ENCODE assay signal across 17 cellular contexts in genomic region chr17:77534137-77534536, GRCh38.
DNase-seq lines count a peak whose midpoint lies in the region; ATAC-seq, FAIRE-seq and TF ChIP-seq lines count a peak whose summit lies in the region.
"Had no signal": no experiment of that assay in that cellular context is flagged by ENCODE, and none has a peak within 500 bp of the region (broad histone marks: within the 10 kb centered on the region; RNA-seq: fewer than 3 reads in every experiment).

No MANE protein-coding gene starts in this region.

- no peak overlapping the region for H2AFZ ChIP-seq in H1 (ENCODE audit: low read length)
- no peak overlapping the region for H2AFZ ChIP-seq in neuronal stem cell (ENCODE audit: low read length)
- H2AFZ ChIP-seq: GM23248 had no signal

- CTCF ChIA-PET in HEK293 (lab: Yijun Ruan, JAX) (no interaction called here), H1 (lab: Charles Lee; ENCODE audit: partially characterized antibody) (no interaction called here)

- no peak overlapping the region for H2BK120ac ChIP-seq in H1 (replicated peaks; ENCODE audit: low read depth, low read length)
- no peak overlapping the region for H2BK120ac ChIP-seq in neuronal stem cell (ENCODE audit: low read depth, low read length)

- H2BK20ac ChIP-seq in H1 (ENCODE audit: low read length), result no peak overlapping the region

- peak; percentile 6 for DNase-seq in Right ventricle myocardium inferior (ENCODE audit: missing footprints)
- no peak for DNase-seq in right atrium auricular region (ENCODE audit: low spot score)
- no peak for DNase-seq in H1 (ENCODE audit: low read depth in 1 of 2, low spot score in 2 of 2)
- DNase-seq in neuronal stem cell (ENCODE audit: low spot score), result no peak
- DNase-seq in activated naive CD4-positive, alpha-beta T cell (lab: John Stamatoyannopoulos, UW), result no peak
- no peak for DNase-seq in H7
- DNase-seq: 8988T; CD4-positive, alpha-beta memory T cell; DMS153; DMS79; GDM1; GM23248 had no signal

- no peak for TF ChIP-seq POLR2A in H1 (IDR thresholded peaks at IDR 0.05; ENCODE audit: control extremely low read depth in 1 of 2, low read depth in 2 of 2, low read length in 2 of 2)

- H3K36me3 ChIP-seq in right atrium auricular region (no peaks in the 10 kb centered on the region), HEK293 (ENCODE audit: control insufficient read depth in 2 of 2, insufficient read depth in 1 of 2, low read length in 2 of 2) (no peaks in the 10 kb centered on the region), H1 (ENCODE audit: control insufficient read depth in 2 of 4, insufficient read depth in 4 of 4, low read length in 3 of 4) (no peaks in the 10 kb centered on the region), neuronal stem cell (replicated peaks in 1 of 2; ENCODE audit: control insufficient read depth in 2 of 2, insufficient read depth in 2 of 2, low read length in 2 of 2) (no peaks in the 10 kb centered on the region), H7 (replicated peaks; ENCODE audit: control insufficient read depth, insufficient read depth, low read length) (no peaks in the 10 kb centered on the region)
- H3K36me3 ChIP-seq: BLaER1 had no signal

- TF ChIP-seq EP300 in H1 (IDR thresholded peaks at IDR 0.05; ENCODE audit: borderline replicate concordance in 1 of 2, low read depth in 2 of 2, low read length in 2 of 2), result no peak

- no peaks in the 10 kb centered on the region for H4K20me1 ChIP-seq in H1 (replicated peaks in 1 of 2; ENCODE audit: control insufficient read depth in 1 of 2, insufficient read depth in 2 of 2, low read length in 2 of 2)
- H4K20me1 ChIP-seq: BLaER1 had no signal

- H3K27ac ChIP-seq in right atrium auricular region (no peak overlapping the region), HEK293 (ENCODE audit: extremely low read depth, low read depth, low read length) (no peak overlapping the region), H1 (ENCODE audit: low read depth, low read length) (no peak overlapping the region), neuronal stem cell (replicated peaks; ENCODE audit: low read length) (no peak overlapping the region)
- H3K27ac ChIP-seq: BLaER1, GM23248 had no signal

- H3K9ac ChIP-seq in H1 (replicated peaks in 1 of 4; ENCODE audit: extremely low read depth in 1 of 4, low read depth in 3 of 4, low read length in 3 of 4) (no peak overlapping the region), neuronal stem cell (ENCODE audit: low read depth, low read length, poor library complexity) (no peak overlapping the region)
- H3K9ac ChIP-seq: BLaER1, GM23248 had no signal

- H3K14ac ChIP-seq in H1 (ENCODE audit: insufficient read length), result no peak overlapping the region
- H3K14ac ChIP-seq in neuronal stem cell (ENCODE audit: low read length), result no peak overlapping the region

- intact Hi-C loops in Right ventricle myocardium inferior (cut with DNase I), result no loop called here

- H4K5ac ChIP-seq in H1 (ENCODE audit: insufficient read length, low read depth, low read length), result no peak overlapping the region

- H3K79me1 ChIP-seq in H1 (ENCODE audit: low read depth, low read length), result no peaks in the 10 kb centered on the region; the same call in 1 of the 2 replicates
- H3K79me1 ChIP-seq in neuronal stem cell (ENCODE audit: low read depth, low read length), result no peaks in the 10 kb centered on the region

- H3K18ac ChIP-seq in H1 (ENCODE audit: extremely low read depth, low read length) (no peak overlapping the region), neuronal stem cell (ENCODE audit: low read length) (no peak overlapping the region)

- H3K4ac ChIP-seq in H1 (replicated peaks; ENCODE audit: insufficient read length, low read depth, low read length) (no peak overlapping the region), neuronal stem cell (ENCODE audit: low read length) (no peak overlapping the region)

- H2AK5ac ChIP-seq in H1 (ENCODE audit: low read depth, low read length), result no peak overlapping the region
- no peak overlapping the region for H2AK5ac ChIP-seq in neuronal stem cell (ENCODE audit: low read depth, low read length)

- no peak for TF ChIP-seq RAD21 in H1 (IDR thresholded peaks at IDR 0.05 in 1 of 2, conservative IDR thresholded peaks at IDR 0.05 in 1 of 2; ENCODE audit: low read depth in 2 of 2, low read length in 2 of 2)

- H3K56ac ChIP-seq in H1 (replicated peaks; ENCODE audit: insufficient read length, low read depth, low read length), result no peak overlapping the region

- peaks cover 1% of the 10 kb centered on the region; the same call in 1 of the 2 replicates for H3K23me2 ChIP-seq in H1 (ENCODE audit: low read depth, low read length)

- no peaks in the 10 kb centered on the region for H3K27me3 ChIP-seq in right atrium auricular region
- peaks cover 0 to 7% (median 6%) of the 10 kb centered on the region in 4 experiments; a peak in 5 of 7 replicates for H3K27me3 ChIP-seq in H1 (replicated peaks in 1 of 4; ENCODE audit: control insufficient read depth in 3 of 4, extremely low read depth in 1 of 4, insufficient read depth in 3 of 4, low read length in 3 of 4)
- peaks cover 0 to 29% (median 5%) of the 10 kb centered on the region in 3 experiments for H3K27me3 ChIP-seq in neuronal stem cell (ENCODE audit: control insufficient read depth in 3 of 3, insufficient read depth in 3 of 3, low read depth in 1 of 3, low read length in 3 of 3)
- peaks cover 7% of the 10 kb centered on the region for H3K27me3 ChIP-seq in H7 (ENCODE audit: control insufficient read depth, insufficient read depth, low read length)

- H3K4me2 ChIP-seq in H1 (ENCODE audit: insufficient read depth in 1 of 2, low read depth in 2 of 2, low read length in 2 of 2) (no peak overlapping the region), neuronal stem cell (ENCODE audit: insufficient read depth, low read length, poor library complexity, severe bottlenecking) (no peak overlapping the region)
- H3K4me2 ChIP-seq: BLaER1 had no signal

- H4K91ac ChIP-seq in H1 (replicated peaks; ENCODE audit: insufficient read length, low read length), result no peak overlapping the region
- H4K91ac ChIP-seq in neuronal stem cell (ENCODE audit: low read depth, low read length, poor library complexity), result no peak overlapping the region

- H3K79me2 ChIP-seq in H1 (ENCODE audit: control insufficient read depth in 1 of 2, insufficient read depth in 2 of 2, low read length in 2 of 2), result no peaks in the 10 kb centered on the region

- no peak overlapping the region for H2BK15ac ChIP-seq in H1 (ENCODE audit: low read length)
- no peak overlapping the region for H2BK15ac ChIP-seq in neuronal stem cell (ENCODE audit: low read length)

- POLR2A ChIA-PET in HEK293 (lab: Yijun Ruan, JAX) (no interaction called here), H1 (lab: Charles Lee; ENCODE audit: partially characterized antibody) (no interaction called here)

- TF ChIP-seq CTCF in right atrium auricular region (IDR thresholded peaks at IDR 0.05) (no peak), HEK293 (tag by site-specific recombination; IDR thresholded peaks at IDR 0.05) (no peak), H1 (IDR thresholded peaks at IDR 0.05; ENCODE audit: control extremely low read depth in 1 of 3, insufficient read depth in 1 of 3, low read depth in 1 of 3, low read length in 3 of 3) (no peak)

- FAIRE-seq in H1 (lab: Jason Lieb, UNC), result no peak
- FAIRE-seq: GM12892, GM18507, H54 had no signal

- H3K23ac ChIP-seq in H1 (ENCODE audit: insufficient read length), result no peak overlapping the region
- H3K23ac ChIP-seq in neuronal stem cell (ENCODE audit: low read depth, low read length, poor library complexity), result no peak overlapping the region

- H3K4me1 ChIP-seq in right atrium auricular region (peaks cover 0 to 2% of the 10 kb centered on the region in 2 donors), HEK293 (ENCODE audit: control insufficient read depth, insufficient read depth, low read length) (peaks cover 4% of the 10 kb centered on the region; the same call in 1 of the 2 replicates), H1 (replicated peaks in 1 of 4; ENCODE audit: control insufficient read depth in 3 of 4, insufficient read depth in 4 of 4, low read length in 3 of 4) (no peaks in the 10 kb centered on the region; a peak in 1 of 7 replicates), neuronal stem cell (ENCODE audit: control insufficient read depth in 2 of 2, insufficient read depth in 1 of 2, low read depth in 1 of 2, low read length in 2 of 2) (peaks cover 2 to 3% of the 10 kb centered on the region in 2 donors)

- H4K8ac ChIP-seq in H1 (ENCODE audit: extremely low read depth, insufficient read depth, low read length), result peak overlapping the region; percentile 73; the same call in 1 of the 2 replicates
- no peak overlapping the region for H4K8ac ChIP-seq in neuronal stem cell (ENCODE audit: low read depth, low read length)

- no peaks in the 10 kb centered on the region for H3K9me3 ChIP-seq in right atrium auricular region
- no peaks in the 10 kb centered on the region for H3K9me3 ChIP-seq in HEK293 (ENCODE audit: control insufficient read depth, insufficient read depth, low read depth, low read length)
- H3K9me3 ChIP-seq in H1 (ENCODE audit: insufficient read depth in 2 of 2, low read depth in 1 of 2, low read length in 1 of 2), result no peaks in the 10 kb centered on the region
- H3K9me3 ChIP-seq in neuronal stem cell (replicated peaks in 1 of 2; ENCODE audit: control insufficient read depth in 2 of 2, insufficient read depth in 1 of 2, low read depth in 1 of 2, low read length in 2 of 2), result peaks cover 5 to 6% of the 10 kb centered on the region in 2 donors

- H2BK5ac ChIP-seq in H1 (ENCODE audit: low read depth, low read length), result no peak overlapping the region
- H2BK5ac ChIP-seq in neuronal stem cell (ENCODE audit: low read length), result peak overlapping the region; percentile 71

- H2BK12ac ChIP-seq in H1 (ENCODE audit: low read depth, low read length), result no peak overlapping the region
- H2BK12ac ChIP-seq in neuronal stem cell (ENCODE audit: low read length), result no peak overlapping the region

- 94% methylated on average over 5 of the region's 5 CpGs; no CpG with 5 or more reads in 1 of the 2 experiments for WGBS in H1 (ENCODE audit: extremely low coverage in 1 of 2, insufficient coverage in 1 of 2, insufficient read length in 1 of 2, insufficient replicate concordance in 2 of 2, low coverage in 1 of 2, low lambda C conversion rate in 2 of 2, missing lambda C conversion rate in 1 of 2), 2 experiments
- WGBS in neuronal stem cell (ENCODE audit: extremely low coverage in 2 of 2, insufficient read length in 2 of 2, insufficient replicate concordance in 1 of 2), 2 donors, result no CpG with 5 or more reads among the region's 5 CpGs

- H3K4me3 ChIP-seq in right atrium auricular region (no peak overlapping the region), HEK293 (ENCODE audit: low read depth, low read length) (no peak overlapping the region), H1 (ENCODE audit: extremely low read depth in 1 of 4, insufficient read depth in 2 of 4, low read depth in 3 of 4, low read length in 4 of 4) (no peak overlapping the region), neuronal stem cell (ENCODE audit: low read length in 2 of 2) (no peak overlapping the region), H7 (ENCODE audit: insufficient read depth, low read depth, low read length) (no peak overlapping the region)
- H3K4me3 ChIP-seq: BLaER1, GM23248 had no signal

- ATAC-seq in Right ventricle myocardium inferior, result no peak

TF ChIP-seq in HEK293, 187 proteins besides CTCF, POLR2A, EP300 and RAD21 (continues in another document):
- TF ChIP-seq WT1 (tag by site-specific recombination; IDR thresholded peaks at IDR 0.05), result no peak

TF ChIP-seq in H1, 55 proteins besides CTCF, POLR2A, EP300 and RAD21:
- TF ChIP-seq CREB1 (IDR thresholded peaks at IDR 0.05) (no peak), POLR2AphosphoS5 (IDR thresholded peaks at IDR 0.05; ENCODE audit: low read depth, low read length) (no peak)
